11 cellular contexts compared by ENCODE assay signal in the genomic region with DNA sequence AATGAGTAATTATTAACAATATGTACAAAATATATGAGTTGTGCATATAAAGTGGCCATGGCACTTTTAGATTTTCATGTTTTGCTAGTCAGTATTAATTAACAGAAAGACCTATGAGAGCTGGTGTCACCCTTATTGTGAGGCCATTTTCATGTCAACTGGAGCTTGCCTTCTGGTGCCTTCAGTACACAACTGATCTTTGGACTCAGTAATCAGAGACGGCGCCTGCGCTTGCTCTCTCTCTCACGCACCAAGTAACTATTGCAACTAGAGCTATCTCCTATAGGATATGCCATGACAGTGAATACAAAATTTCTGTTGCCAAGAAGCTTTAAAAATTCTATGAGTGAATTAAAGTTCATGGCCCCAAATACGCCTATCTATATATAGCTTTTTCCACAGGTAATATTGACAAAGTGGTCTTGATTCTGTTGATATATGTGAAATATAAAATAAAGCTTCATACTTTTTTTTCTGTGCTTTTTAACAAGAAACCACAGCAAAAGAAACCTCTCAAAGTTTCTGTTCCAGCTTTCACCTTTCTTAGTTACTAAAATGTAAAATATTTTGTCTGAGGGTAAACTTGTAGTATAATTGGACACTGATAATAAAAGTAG. TPM values are rescaled to one million over a fixed set of nuclear protein-coding genes. Genes with fewer than 3 reads are reported as not detected.
DNase-seq lines count a peak whose midpoint lies in the region; ATAC-seq and TF ChIP-seq lines count a peak whose summit lies in the region.
"Had no signal": no experiment of that assay in that cellular context is flagged by ENCODE, and none has a peak within 500 bp of the region (broad histone marks: within the 10 kb centered on the region; RNA-seq: fewer than 3 reads in every experiment).

No MANE protein-coding gene starts in this region.

- no peaks in the 10 kb centered on the region for H3K9me3 ChIP-seq in CD8-positive, alpha-beta memory T cell (ENCODE audit: low read length)

- no peaks in the 10 kb centered on the region; the same call in 1 of the 2 replicates for H4K20me1 ChIP-seq in KMS-11 (ENCODE audit: insufficient read depth)

- no peaks in the 10 kb centered on the region for H3K9me3 Mint-ChIP-seq in CD8-positive, alpha-beta memory T cell
- no peaks in the 10 kb centered on the region for H3K9me3 Mint-ChIP-seq in activated naive CD8-positive, alpha-beta T cell treated with anti-CD3 and anti-CD28 coated beads, Interleukin-2, amount 50 U/mL, for 24 hours
- H3K9me3 Mint-ChIP-seq in nephron progenitor cell, result no peaks in the 10 kb centered on the region

- H3K4me3 ChIP-seq in CD8-positive, alpha-beta memory T cell (ENCODE audit: low read length), result no peak overlapping the region
- H3K4me3 ChIP-seq in KMS-11 (IDR thresholded peaks at IDR 0.05; ENCODE audit: insufficient read depth, low read depth, low read length), result no peak overlapping the region

- DNase-seq in CD8-positive, alpha-beta memory T cell, result no peak
- DNase-seq in activated naive CD8-positive, alpha-beta T cell treated with anti-CD3 and anti-CD28 coated beads, Interleukin-2, amount 50 U/mL, for 24 hours, result no peak
- no peak for DNase-seq in nephron progenitor cell
- no peak for DNase-seq in C1 segment of cervical spinal cord (lab: John Stamatoyannopoulos, UW)
- no peak for DNase-seq in central memory CD4-positive, alpha-beta T cell
- DNase-seq: activated gamma-delta T cell; effector CD4-positive, alpha-beta T cell; stimulated activated CD8-positive, alpha-beta memory T cell treated with anti-CD3 and anti-CD28 coated beads, Interleukin-4, amount 100 ng/mL, for 48 hours had no signal

- H3K36me3 ChIP-seq in CD8-positive, alpha-beta memory T cell (ENCODE audit: insufficient read depth, low read length), result no peaks in the 10 kb centered on the region
- no peaks in the 10 kb centered on the region for H3K36me3 ChIP-seq in KMS-11 (ENCODE audit: insufficient read depth)

- peaks cover 63 to 86% (median 80%) of the 10 kb centered on the region in 3 donors for H3K4me1 Mint-ChIP-seq in CD8-positive, alpha-beta memory T cell
- H3K4me1 Mint-ChIP-seq in activated naive CD8-positive, alpha-beta T cell treated with anti-CD3 and anti-CD28 coated beads, Interleukin-2, amount 50 U/mL, for 24 hours, result peaks cover 82% of the 10 kb centered on the region
- peaks cover 86% of the 10 kb centered on the region for H3K4me1 Mint-ChIP-seq in nephron progenitor cell

- peaks cover 0 to 8% (median 0%) of the 10 kb centered on the region in 3 donors for H3K36me3 Mint-ChIP-seq in CD8-positive, alpha-beta memory T cell
- no peaks in the 10 kb centered on the region for H3K36me3 Mint-ChIP-seq in activated naive CD8-positive, alpha-beta T cell treated with anti-CD3 and anti-CD28 coated beads, Interleukin-2, amount 50 U/mL, for 24 hours (ENCODE audit: low read depth)
- H3K36me3 Mint-ChIP-seq in nephron progenitor cell (ENCODE audit: low read depth), result no peaks in the 10 kb centered on the region

- TF ChIP-seq CTCF in KMS-11 (conservative IDR thresholded peaks at IDR 0.05; ENCODE audit: low read depth, low read length) (no peak), nephron progenitor cell (IDR thresholded peaks at IDR 0.05) (no peak)

- H3K9ac ChIP-seq in KMS-11, result peak overlapping the region; percentile 93; the same call in 1 of the 2 replicates

- POLR2A ChIA-PET in CD8-positive, alpha-beta memory T cell (lab: Charles Lee), result interaction anchor here (1.1 to 6.0 kb wide), 4 partner anchors 14 to 99 kb away, joined by 3 to 167 read pairs (median 34); no protein-coding TSS in a partner anchor

- H3K79me2 ChIP-seq in KMS-11 (ENCODE audit: insufficient read depth, low read depth), result peaks cover 74% of the 10 kb centered on the region

- H2AFZ ChIP-seq in KMS-11 (ENCODE audit: low read depth), result no peak overlapping the region

- no peaks in the 10 kb centered on the region for H3K27me3 Mint-ChIP-seq in CD8-positive, alpha-beta memory T cell
- H3K27me3 Mint-ChIP-seq in activated naive CD8-positive, alpha-beta T cell treated with anti-CD3 and anti-CD28 coated beads, Interleukin-2, amount 50 U/mL, for 24 hours, result no peaks in the 10 kb centered on the region
- H3K27me3 Mint-ChIP-seq in nephron progenitor cell (ENCODE audit: low read depth, poor library complexity), result no peaks in the 10 kb centered on the region

- peak overlapping the region in 2 of 7 donors; percentile 24 to 43 for H3K4me3 Mint-ChIP-seq in CD8-positive, alpha-beta memory T cell
- H3K4me3 Mint-ChIP-seq in activated naive CD8-positive, alpha-beta T cell treated with anti-CD3 and anti-CD28 coated beads, Interleukin-2, amount 50 U/mL, for 24 hours, result peak overlapping the region; percentile 10
- peak overlapping the region; percentile 38 for H3K4me3 Mint-ChIP-seq in nephron progenitor cell

- no peaks in the 10 kb centered on the region for H3K27me3 ChIP-seq in CD8-positive, alpha-beta memory T cell (ENCODE audit: insufficient read depth, low read length, poor library complexity, severe bottlenecking)
- no peaks in the 10 kb centered on the region for H3K27me3 ChIP-seq in KMS-11 (ENCODE audit: insufficient read depth, low read depth)

- H3K4me2 ChIP-seq in KMS-11, result peak overlapping the region; percentile 58

- peak overlapping the region; percentile 21 for H3K27ac ChIP-seq in CD8-positive, alpha-beta memory T cell (ENCODE audit: low read depth, low read length)
- no peak overlapping the region; the same call in 1 of the 2 replicates for H3K27ac ChIP-seq in KMS-11

- no peak for ATAC-seq in activated naive CD8-positive, alpha-beta T cell treated with anti-CD3 and anti-CD28 coated beads, Interleukin-2, amount 50 U/mL, for 24 hours
- no peak for ATAC-seq in HG02588 (IDR thresholded peaks at IDR 0.05; ENCODE audit: unreplicated experiment)
- no peak for ATAC-seq in GM21381 (IDR thresholded peaks at IDR 0.05; ENCODE audit: unreplicated experiment)

- H3K4me1 ChIP-seq in CD8-positive, alpha-beta memory T cell (ENCODE audit: insufficient read depth, low read length), result peaks cover 66% of the 10 kb centered on the region
- H3K4me1 ChIP-seq in KMS-11 (ENCODE audit: low read depth, poor library complexity, severe bottlenecking), result peaks cover 76% of the 10 kb centered on the region

- H3K27ac Mint-ChIP-seq in CD8-positive, alpha-beta memory T cell, result peak overlapping the region in 1 of 8 donors; percentile 31
- no peak overlapping the region for H3K27ac Mint-ChIP-seq in activated naive CD8-positive, alpha-beta T cell treated with anti-CD3 and anti-CD28 coated beads, Interleukin-2, amount 50 U/mL, for 24 hours
- no peak overlapping the region for H3K27ac Mint-ChIP-seq in nephron progenitor cell

- CTCF ChIA-PET in CD8-positive, alpha-beta memory T cell (lab: Charles Lee), result interaction anchor here (0.9 to 9.7 kb wide), 10 partner anchors 15 to 222 kb away, joined by 3 to 81 read pairs (median 9); partner anchors contain the start of gene AFTPH

RNA-seq across cellular contexts. Expression of gene SERTAD2, which starts 2.9 kb away (rescaled TPM):
- total RNA-seq in CD8-positive, alpha-beta memory T cell, result 10 to 100 TPM; 20.6 to 21.4 TPM
- polyA plus RNA-seq in CD8-positive, alpha-beta memory T cell, result 6.3 TPM
